ENCODE assay signal across 3 cellular contexts in the genomic region with DNA sequence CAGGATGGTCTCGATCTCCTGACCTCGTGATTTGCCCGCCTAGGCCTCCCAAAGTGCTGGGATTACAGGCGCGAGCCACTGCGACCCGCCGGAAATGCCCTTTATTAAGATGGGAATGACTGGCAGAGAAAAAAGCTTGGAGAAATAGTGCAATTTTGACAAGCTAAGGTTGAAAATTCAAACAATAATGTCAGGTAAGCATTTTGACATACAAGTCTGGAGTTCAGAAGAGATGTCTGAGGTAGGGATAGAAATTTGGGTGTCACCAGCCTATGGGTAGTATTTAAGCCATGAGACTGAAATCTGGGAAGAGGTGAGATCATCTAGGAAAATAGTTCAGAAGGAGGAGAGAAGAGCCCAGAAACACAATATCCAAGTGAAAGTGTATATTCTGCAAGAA.
TF ChIP-seq lines count a peak whose summit lies in the region.

No MANE protein-coding gene starts in this region.

TF ChIP-seq in HepG2, 621 proteins besides CTCF, POLR2A, EP300 and RAD21:
- TF ChIP-seq MAFK (conservative IDR thresholded peaks at IDR 0.05 in 1 of 2, IDR thresholded peaks at IDR 0.05 in 1 of 2; ENCODE audit: low read length in 2 of 2): peak; percentile 52 to 71
- TF ChIP-seq MAFF (IDR thresholded peaks at IDR 0.05; ENCODE audit: low read depth, low read length): peak; percentile 72; the same call in 1 of the 2 replicates
- no peak for TF ChIP-seq ZNF790 (CRISPR knock-in tag; IDR thresholded peaks at IDR 0.05; ENCODE audit: borderline replicate concordance)
- no peak for TF ChIP-seq SP140L (CRISPR knock-in tag; IDR thresholded peaks at IDR 0.05; ENCODE audit: borderline replicate concordance)

TF ChIP-seq in IMR-90, 13 proteins besides CTCF, POLR2A, EP300 and RAD21:
- TF ChIP-seq MXI1 (IDR thresholded peaks at IDR 0.05; ENCODE audit: borderline replicate concordance, low read depth, low read length): no peak
- TF ChIP-seq MAFK (IDR thresholded peaks at IDR 0.05; ENCODE audit: low read depth, low read length): 0 out of 2 replicates have a peak, but pooled peaks have one; percentile 27

TF ChIP-seq in K562, 482 proteins besides CTCF, POLR2A, EP300 and RAD21:
- peak; percentile 58; the same call in 1 of the 2 replicates for TF ChIP-seq C11orf30 (IDR thresholded peaks at IDR 0.05; ENCODE audit: low read depth)
- TF ChIP-seq ZNF717 (CRISPR knock-in tag; IDR thresholded peaks at IDR 0.05): no peak
- TF ChIP-seq ZNF316 (IDR thresholded peaks at IDR 0.05): peak; percentile 74
- TF ChIP-seq ZNF79 (CRISPR knock-in tag; IDR thresholded peaks at IDR 0.05; ENCODE audit: low read depth): no peak
TF ChIP-seq in K562: peak in this region for 2.
